ENCODE assay signal across 8 cellular contexts in genomic region chr19:10544242-10544752, GRCh38. TPM values are rescaled to one million over a fixed set of nuclear protein-coding genes. Genes with fewer than 3 reads are reported as not detected.
A peak's percentile ranks its signal among the peaks of the same experiment; 100 is the strongest.
DNase-seq lines count a peak whose midpoint lies in the region; ATAC-seq, FAIRE-seq and TF ChIP-seq lines count a peak whose summit lies in the region.

No MANE protein-coding gene starts in this region.

- FAIRE-seq in HTR-8/SVneo (lab: Jason Lieb, UNC), result no peak

- H2BK120ac ChIP-seq in mesenchymal stem cell (ENCODE audit: low read depth, low read length), result peak overlapping the region; percentile 55

- H2BK5ac ChIP-seq in mesenchymal stem cell (ENCODE audit: low read depth, low read length, poor library complexity, severe bottlenecking), result no peak overlapping the region

- H3K4me1 ChIP-seq in NT2/D1 (ENCODE audit: insufficient read depth, insufficient read length), result peaks cover 10% of the 10 kb centered on the region
- peaks cover 14% of the 10 kb centered on the region for H3K4me1 ChIP-seq in mesenchymal stem cell (ENCODE audit: control insufficient read depth, insufficient read depth, low read depth, low read length)
- peaks cover 9 to 23% (median 16%) of the 10 kb centered on the region in 4 donors for H3K4me1 ChIP-seq in upper lobe of left lung

- H2AK5ac ChIP-seq in mesenchymal stem cell (ENCODE audit: low read length, severe bottlenecking), result no peak overlapping the region

- no peak overlapping the region for H3K23ac ChIP-seq in mesenchymal stem cell (ENCODE audit: low read length in 2 of 2)

- TF ChIP-seq POLR2A in upper lobe of left lung (IDR thresholded peaks at IDR 0.05), result no peak

- no peak overlapping the region for H2BK12ac ChIP-seq in mesenchymal stem cell (ENCODE audit: low read length in 2 of 2)

- H3K9me3 Mint-ChIP-seq in activated T-cell treated with anti-CD3 and anti-CD28 coated beads, Interleukin-2, amount 50 U/mL, for 24 hours, result no peaks in the 10 kb centered on the region

- peaks cover 21% of the 10 kb centered on the region for H3K79me1 ChIP-seq in mesenchymal stem cell (replicated peaks; ENCODE audit: low read length, poor library complexity, severe bottlenecking)

- peak overlapping the region; percentile 92 for H3K27ac Mint-ChIP-seq in activated T-cell treated with anti-CD3 and anti-CD28 coated beads, Interleukin-2, amount 50 U/mL, for 24 hours

- ATAC-seq in upper lobe of left lung (ENCODE audit: low FRiP score in 2 of 2), result peak in 1 of 2 donors; percentile 46

- H3K14ac ChIP-seq in mesenchymal stem cell (ENCODE audit: low read length in 2 of 2), result no peak overlapping the region

- H3K4me2 ChIP-seq in mesenchymal stem cell (ENCODE audit: low read length, poor library complexity, severe bottlenecking), result peak overlapping the region; percentile 62

- H2AFZ ChIP-seq in mesenchymal stem cell (ENCODE audit: low read depth, low read length), result peak overlapping the region; percentile 2

- peak overlapping the region in 1 of 2 experiments; percentile 85 for H3K18ac ChIP-seq in mesenchymal stem cell (ENCODE audit: low read depth in 1 of 2, low read length in 2 of 2)

- peak; percentile 39 for DNase-seq in activated T-cell treated with anti-CD3 and anti-CD28 coated beads, Interleukin-2, amount 50 U/mL, for 24 hours
- DNase-seq in activated T-cell treated with anti-CD3 and anti-CD28 coated beads, Interleukin-2, amount 50 U/mL, for 1 hour, result no peak
- DNase-seq in NT2/D1 (ENCODE audit: low read depth, low spot score), result no peak
- peak; percentile 42 for DNase-seq in cerebellum (ENCODE audit: low spot score)
- DNase-seq in mesenchymal stem cell, result peak; percentile 28
- peak in 1 of 2 donors; percentile 73 for DNase-seq in upper lobe of left lung
- DNase-seq in midbrain (lab: John Stamatoyannopoulos, UW), result no peak
- DNase-seq in HTR-8/SVneo (ENCODE audit: insufficient read length, low spot score), result no peak

- H3K9me3 ChIP-seq in NT2/D1 (ENCODE audit: insufficient read depth, low read length), result no peaks in the 10 kb centered on the region
- H3K9me3 ChIP-seq in mesenchymal stem cell (ENCODE audit: control insufficient read depth, low read length), result no peaks in the 10 kb centered on the region
- H3K9me3 ChIP-seq in upper lobe of left lung, result no peaks in the 10 kb centered on the region

- H3K27me3 Mint-ChIP-seq in activated T-cell treated with anti-CD3 and anti-CD28 coated beads, Interleukin-2, amount 50 U/mL, for 24 hours, result peaks cover 4% of the 10 kb centered on the region

- TF ChIP-seq CTCF in upper lobe of left lung (IDR thresholded peaks at IDR 0.05), result no peak

- no peak overlapping the region for H3K27ac ChIP-seq in mesenchymal stem cell (ENCODE audit: low read length, poor library complexity, severe bottlenecking)
- peak overlapping the region; percentile 85 to 96 (median 92) for H3K27ac ChIP-seq in upper lobe of left lung

- peak overlapping the region; percentile 90 for H3K4me3 Mint-ChIP-seq in activated T-cell treated with anti-CD3 and anti-CD28 coated beads, Interleukin-2, amount 50 U/mL, for 24 hours

- TF ChIP-seq EP300 in upper lobe of left lung (IDR thresholded peaks at IDR 0.05), result no peak

- peaks cover 27% of the 10 kb centered on the region for H3K36me3 Mint-ChIP-seq in activated T-cell treated with anti-CD3 and anti-CD28 coated beads, Interleukin-2, amount 50 U/mL, for 24 hours (ENCODE audit: low read depth)

- no peak overlapping the region for H4K91ac ChIP-seq in mesenchymal stem cell (ENCODE audit: low read length)

- H3K4ac ChIP-seq in mesenchymal stem cell (ENCODE audit: low read depth in 1 of 2, low read length in 2 of 2), result peak overlapping the region in 1 of 2 experiments; percentile 30

- peak overlapping the region; percentile 95 for H3K9ac ChIP-seq in NT2/D1 (ENCODE audit: insufficient read length, low read depth)
- peak overlapping the region; percentile 90 for H3K9ac ChIP-seq in mesenchymal stem cell (ENCODE audit: low read length)

- 29% methylated on average over 22 of the region's 22 CpGs for WGBS in mesenchymal stem cell
- 14 to 25% methylated on average over 16 to 17 of the region's 22 CpGs for WGBS in upper lobe of left lung, 2 donors

- H3K4me1 Mint-ChIP-seq in activated T-cell treated with anti-CD3 and anti-CD28 coated beads, Interleukin-2, amount 50 U/mL, for 24 hours (ENCODE audit: low read depth), result peaks cover 19% of the 10 kb centered on the region

- H4K8ac ChIP-seq in mesenchymal stem cell (ENCODE audit: low read length), result peak overlapping the region; percentile 66

- H3K27me3 ChIP-seq in NT2/D1 (ENCODE audit: insufficient read depth, insufficient read length), result no peaks in the 10 kb centered on the region
- H3K27me3 ChIP-seq in mesenchymal stem cell (ENCODE audit: control insufficient read depth in 1 of 2, insufficient read depth in 1 of 2, low read length in 2 of 2), result peaks cover under 1 to 8% of the 10 kb centered on the region in 2 experiments
- no peaks in the 10 kb centered on the region for H3K27me3 ChIP-seq in upper lobe of left lung

- H3K4me3 ChIP-seq in NT2/D1 (ENCODE audit: insufficient read length, low read depth) (peak overlapping the region; percentile 78), mesenchymal stem cell (ENCODE audit: insufficient read depth in 1 of 2, low read depth in 1 of 2, low read length in 2 of 2) (peak overlapping the region; percentile 73 to 89), upper lobe of left lung (peak overlapping the region; percentile 54 to 87 (median 82))

- peak overlapping the region; percentile 35 for H2BK15ac ChIP-seq in mesenchymal stem cell (ENCODE audit: low read depth, poor library complexity, severe bottlenecking)

- H3K36me3 ChIP-seq in NT2/D1 (ENCODE audit: insufficient read depth, insufficient read length, low read length) (peaks cover 33% of the 10 kb centered on the region), mesenchymal stem cell (ENCODE audit: control insufficient read depth in 1 of 2, insufficient read depth in 2 of 2, low read depth in 1 of 2, low read length in 2 of 2) (peaks cover 12 to 17% of the 10 kb centered on the region in 2 experiments), upper lobe of left lung (peaks cover 4 to 28% (median 15%) of the 10 kb centered on the region in 4 donors)

RNA-seq across cellular contexts. Expression of gene ATG4D, which starts 0.6 kb away (rescaled TPM):
- 10.3 TPM for total RNA-seq in cerebellum
- polyA plus RNA-seq in mesenchymal stem cell (2013, experiment 1 of 2), result 15.9 TPM
- 16.0 TPM for polyA plus RNA-seq in mesenchymal stem cell (2013, experiment 2 of 2)
- 10 to 100 TPM; 18.1 to 49.2 (median 27.7) TPM for total RNA-seq in upper lobe of left lung

RNA-seq across cellular contexts. Expression of gene KRI1, which starts 21.5 kb away (rescaled TPM):
- total RNA-seq in cerebellum (5.9 TPM), upper lobe of left lung (10 to 100 TPM; 13.1 to 74.4 (median 24.5) TPM)
- polyA plus RNA-seq in mesenchymal stem cell (2013, experiment 1 of 2), result 12.8 TPM
- polyA plus RNA-seq in mesenchymal stem cell (2013, experiment 2 of 2), result 12.4 TPM

RNA-seq across cellular contexts. Expression of gene CDKN2D, which starts 24.5 kb away (rescaled TPM):
- total RNA-seq in cerebellum (38.2 TPM), upper lobe of left lung (10 to 100 TPM in 5 of 6 donors, 1 to 10 TPM in 1; 2.1 to 21.3 (median 15.9) TPM)
- polyA plus RNA-seq in mesenchymal stem cell (2013, experiment 1 of 2), result 6.9 TPM
- 6.6 TPM for polyA plus RNA-seq in mesenchymal stem cell (2013, experiment 2 of 2)

RNA-seq across cellular contexts. Expression of gene S1PR5, which starts 27.1 kb away (rescaled TPM):
- total RNA-seq in cerebellum, result 0.18 TPM
- polyA plus RNA-seq in mesenchymal stem cell (2013, experiment 1 of 2), result 5.2 TPM
- polyA plus RNA-seq in mesenchymal stem cell (2013, experiment 2 of 2), result 5.2 TPM
- 1 to 10 TPM in 4 of 6 donors, under 1 TPM in 2; 0.49 to 2.7 (median 1.8) TPM for total RNA-seq in upper lobe of left lung

RNA-seq across cellular contexts. Expression of gene KEAP1, which starts 41.1 kb away (rescaled TPM):
- total RNA-seq in cerebellum (26.9 TPM), upper lobe of left lung (10 to 100 TPM; 34.6 to 85.1 (median 60.7) TPM)
- polyA plus RNA-seq in mesenchymal stem cell (2013, experiment 1 of 2), result 40.1 TPM
- polyA plus RNA-seq in mesenchymal stem cell (2013, experiment 2 of 2), result 37.6 TPM

Comparison
In these comparisons a context has a peak if more than half of its experiments do, and no peak if none do; other contexts are left out.
1. DNase-seq: peak in activated T-cell treated with anti-CD3 and anti-CD28 coated beads, Interleukin-2, amount 50 U/mL, for 24 hours (single experiment), cerebellum (single experiment) and mesenchymal stem cell (single experiment); none in activated T-cell treated with anti-CD3 and anti-CD28 coated beads, Interleukin-2, amount 50 U/mL, for 1 hour (single experiment), NT2/D1 (single experiment), midbrain (single experiment) and HTR-8/SVneo (single experiment).
2. Peak in every context shown above with its lines, with median percentiles within 50 percentile points of each other: H3K4me3 ChIP-seq.